In the genomic region with DNA sequence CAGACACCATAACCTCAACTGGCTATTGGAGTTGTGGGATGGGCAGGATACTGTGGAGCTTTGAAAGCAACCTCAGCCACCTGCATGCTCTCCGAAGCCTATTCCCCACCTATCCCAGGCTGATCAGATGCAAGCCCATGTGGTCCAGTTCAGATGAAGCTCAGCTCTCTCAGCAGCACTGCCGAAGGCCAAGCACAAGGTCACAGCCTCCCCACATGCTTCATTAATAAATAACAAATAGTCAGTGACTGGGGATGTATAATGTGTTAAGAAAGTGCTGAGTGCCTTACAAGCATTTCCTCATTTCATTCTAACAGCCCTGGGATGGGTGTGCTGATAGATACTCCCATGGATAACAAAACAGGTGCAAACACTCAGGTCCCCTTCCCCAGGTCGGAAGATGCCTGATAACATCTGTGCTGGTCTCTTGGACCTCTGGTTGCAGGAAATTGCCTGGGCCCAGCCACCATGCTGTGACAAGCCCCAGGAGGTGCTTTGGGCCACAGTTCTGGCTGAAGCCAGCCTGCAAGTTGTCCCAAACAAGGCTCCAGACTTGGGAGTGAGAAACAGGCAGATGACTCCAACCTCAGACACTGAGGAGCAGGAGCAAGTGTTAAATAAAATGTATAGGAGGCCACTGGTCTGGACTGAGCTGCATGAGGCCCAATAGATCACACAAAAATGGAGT, we compare ENCODE assay signal across 11 cellular contexts. TPM values are rescaled to one million over a fixed set of nuclear protein-coding genes. Genes with fewer than 3 reads are reported as not detected.
A peak's percentile ranks its signal among the peaks of the same experiment; 100 is the strongest.
DNase-seq lines count a peak whose midpoint lies in the region; ATAC-seq and TF ChIP-seq lines count a peak whose summit lies in the region.
"Had no signal": no experiment of that assay in that cellular context is flagged by ENCODE, and none has a peak within 500 bp of the region (broad histone marks: within the 10 kb centered on the region; RNA-seq: fewer than 3 reads in every experiment).

No MANE protein-coding gene starts in this region.

- peak overlapping the region; percentile 66 for H3K27ac Mint-ChIP-seq in CD8-positive, alpha-beta T cell
- peak overlapping the region; percentile 76 to 97 (median 95) for H3K27ac Mint-ChIP-seq in immature natural killer cell
- H3K27ac Mint-ChIP-seq in activated T-cell treated with anti-CD3 and anti-CD28 coated beads, Interleukin-2, amount 50 U/mL, for 24 hours = no peak overlapping the region
- H3K27ac Mint-ChIP-seq: T-helper 2 cell treated with Interferon-gamma antibody and Interleukin-4, amounts not matched to agents 5 μg/mL and 100 μg/mL, for 36 hours had no signal

- TF ChIP-seq CTCF in CD8-positive, alpha-beta T cell (IDR thresholded peaks at IDR 0.05) = no peak
- TF ChIP-seq CTCF in RWPE2 (IDR thresholded peaks at IDR 0.05; ENCODE audit: poor library complexity, severe bottlenecking) = no peak

- H3K4me3 ChIP-seq in CD8-positive, alpha-beta T cell (ENCODE audit: low read depth, low read length) = no peak overlapping the region
- no peak overlapping the region for H3K4me3 ChIP-seq in RWPE2 (ENCODE audit: severe bottlenecking)

- CTCF ChIA-PET in CD8-positive, alpha-beta T cell (lab: Charles Lee) = interaction anchor here (0.7 to 13.8 kb wide), 5 partner anchors 11 to 123 kb away, joined by 3 to 274 read pairs (median 4); partner anchors contain the start of gene APMAP

- no peak for ATAC-seq in CD8-positive, alpha-beta T cell
- ATAC-seq in RWPE2 (ENCODE audit: low read depth) (no peak), sciatic nerve (no peak)

- no peaks in the 10 kb centered on the region for H3K36me3 ChIP-seq in CD8-positive, alpha-beta T cell (ENCODE audit: insufficient read depth, low read length)
- no peaks in the 10 kb centered on the region for H3K36me3 ChIP-seq in RWPE2 (ENCODE audit: low read depth)

- intact Hi-C loops in CD8-positive, alpha-beta T cell (cut with DNase I, micrococcal nuclease) = loop anchor here in 1 of 2 experiments (10.0 kb wide), 1 partner anchor 641 kb away; the partner anchor contains the start of gene ZNF337
- intact Hi-C loops in sciatic nerve (cut with DNase I) = no loop called here

- no peak overlapping the region for H3K4me3 Mint-ChIP-seq in CD8-positive, alpha-beta T cell
- H3K4me3 Mint-ChIP-seq in immature natural killer cell = peak overlapping the region; percentile 27 to 56 (median 41)
- no peak overlapping the region for H3K4me3 Mint-ChIP-seq in activated T-cell treated with anti-CD3 and anti-CD28 coated beads, Interleukin-2, amount 50 U/mL, for 24 hours
- H3K4me3 Mint-ChIP-seq: T-helper 2 cell treated with Interferon-gamma antibody and Interleukin-4, amounts not matched to agents 5 μg/mL and 100 μg/mL, for 36 hours had no signal

- H3K4me1 ChIP-seq in CD8-positive, alpha-beta T cell (ENCODE audit: insufficient read depth, low read length) = peaks cover 50% of the 10 kb centered on the region
- no peaks in the 10 kb centered on the region for H3K4me1 ChIP-seq in RWPE2 (ENCODE audit: insufficient read depth, poor library complexity, severe bottlenecking)

- no peaks in the 10 kb centered on the region for H3K27me3 Mint-ChIP-seq in CD8-positive, alpha-beta T cell (ENCODE audit: low read depth)
- peaks cover 3 to 25% (median 5%) of the 10 kb centered on the region in 3 donors for H3K27me3 Mint-ChIP-seq in immature natural killer cell (ENCODE audit: low read depth in 3 of 3)
- no peaks in the 10 kb centered on the region for H3K27me3 Mint-ChIP-seq in activated T-cell treated with anti-CD3 and anti-CD28 coated beads, Interleukin-2, amount 50 U/mL, for 24 hours

- peaks cover 25% of the 10 kb centered on the region for H3K36me3 Mint-ChIP-seq in CD8-positive, alpha-beta T cell
- peaks cover 0 to 4% (median 0%) of the 10 kb centered on the region in 3 donors for H3K36me3 Mint-ChIP-seq in immature natural killer cell
- peaks cover 9% of the 10 kb centered on the region for H3K36me3 Mint-ChIP-seq in activated T-cell treated with anti-CD3 and anti-CD28 coated beads, Interleukin-2, amount 50 U/mL, for 24 hours (ENCODE audit: low read depth)

- no peaks in the 10 kb centered on the region for H3K9me3 Mint-ChIP-seq in CD8-positive, alpha-beta T cell
- no peaks in the 10 kb centered on the region for H3K9me3 Mint-ChIP-seq in immature natural killer cell
- no peaks in the 10 kb centered on the region for H3K9me3 Mint-ChIP-seq in activated T-cell treated with anti-CD3 and anti-CD28 coated beads, Interleukin-2, amount 50 U/mL, for 24 hours
- H3K9me3 Mint-ChIP-seq: T-helper 2 cell treated with Interferon-gamma antibody and Interleukin-4, amounts not matched to agents 5 μg/mL and 100 μg/mL, for 36 hours had no signal

- POLR2A ChIA-PET in CD8-positive, alpha-beta T cell (lab: Charles Lee) = interaction anchor here (1.1 to 2.2 kb wide), 2 partner anchors 10 to 37 kb away, joined by 5 to 8 read pairs; no protein-coding TSS in a partner anchor

- peaks cover 70% of the 10 kb centered on the region for H3K4me1 Mint-ChIP-seq in CD8-positive, alpha-beta T cell (ENCODE audit: low read depth)
- peaks cover 76 to 85% of the 10 kb centered on the region in 2 donors for H3K4me1 Mint-ChIP-seq in immature natural killer cell
- peaks cover 76% of the 10 kb centered on the region for H3K4me1 Mint-ChIP-seq in activated T-cell treated with anti-CD3 and anti-CD28 coated beads, Interleukin-2, amount 50 U/mL, for 24 hours (ENCODE audit: low read depth)

- H3K27ac ChIP-seq in CD8-positive, alpha-beta T cell (ENCODE audit: low read depth, low read length) = no peak overlapping the region
- H3K27ac ChIP-seq in RWPE2 (ENCODE audit: poor library complexity, severe bottlenecking) = no peak overlapping the region

- no peaks in the 10 kb centered on the region for H3K27me3 ChIP-seq in CD8-positive, alpha-beta T cell (ENCODE audit: insufficient read depth, low read length)
- no peaks in the 10 kb centered on the region for H3K27me3 ChIP-seq in RWPE2 (ENCODE audit: insufficient read depth, poor library complexity, severe bottlenecking)

- H3K9me3 ChIP-seq in CD8-positive, alpha-beta T cell (ENCODE audit: low read length) = no peaks in the 10 kb centered on the region
- H3K9me3 ChIP-seq in RWPE2 (ENCODE audit: severe bottlenecking) = no peaks in the 10 kb centered on the region
- H3K9me3 ChIP-seq: Caco-2 had no signal

- no peak for DNase-seq in CD8-positive, alpha-beta T cell
- DNase-seq in RWPE2 (ENCODE audit: low spot score) = peak; percentile 28
- no peak for DNase-seq in immature natural killer cell
- peak; percentile 47 for DNase-seq in sciatic nerve (ENCODE audit: low spot score)
- no peak for DNase-seq in HCEC 1CT
- no peak for DNase-seq in putamen (ENCODE audit: low spot score)
- DNase-seq in HuH-7 (ENCODE audit: low spot score) = no peak
- no peak for DNase-seq in activated T-cell treated with anti-CD3 and anti-CD28 coated beads, Interleukin-2, amount 50 U/mL, for 24 hours
- DNase-seq: H7 had no signal

RNA-seq across cellular contexts. Expression of gene ACSS1, which starts 3.7 kb away (rescaled TPM):
- total RNA-seq in CD8-positive, alpha-beta T cell = 10 to 100 TPM; 17.5 to 17.7 TPM
- polyA plus RNA-seq in immature natural killer cell = 10 to 100 TPM; 66.6 to 85.2 (median 83.7) TPM
- 27.4 TPM for total RNA-seq in sciatic nerve
- total RNA-seq: H7 had no signal

RNA-seq across cellular contexts. Expression of gene VSX1, which starts 27.7 kb away (rescaled TPM):
- total RNA-seq in CD8-positive, alpha-beta T cell = not detected
- polyA plus RNA-seq in immature natural killer cell = not detected
- total RNA-seq in sciatic nerve = not detected
- total RNA-seq: Caco-2, H7 had no signal

Comparison
In these comparisons a context has a peak if more than half of its experiments do, and no peak if none do; other contexts are left out.
1. DNase-seq: peak in RWPE2 (single experiment) and sciatic nerve (single experiment); none in CD8-positive, alpha-beta T cell (0 of 7), immature natural killer cell (0 of 3), HCEC 1CT (single experiment), putamen (single experiment), HuH-7 (single experiment) and activated T-cell treated with anti-CD3 and anti-CD28 coated beads, Interleukin-2, amount 50 U/mL, for 24 hours (single experiment).
2. H3K4me3 Mint-ChIP-seq: peak in immature natural killer cell (5 of 5); none in CD8-positive, alpha-beta T cell (single experiment) and activated T-cell treated with anti-CD3 and anti-CD28 coated beads, Interleukin-2, amount 50 U/mL, for 24 hours (single experiment).